19 cellular contexts compared by ENCODE assay signal in the genomic region with DNA sequence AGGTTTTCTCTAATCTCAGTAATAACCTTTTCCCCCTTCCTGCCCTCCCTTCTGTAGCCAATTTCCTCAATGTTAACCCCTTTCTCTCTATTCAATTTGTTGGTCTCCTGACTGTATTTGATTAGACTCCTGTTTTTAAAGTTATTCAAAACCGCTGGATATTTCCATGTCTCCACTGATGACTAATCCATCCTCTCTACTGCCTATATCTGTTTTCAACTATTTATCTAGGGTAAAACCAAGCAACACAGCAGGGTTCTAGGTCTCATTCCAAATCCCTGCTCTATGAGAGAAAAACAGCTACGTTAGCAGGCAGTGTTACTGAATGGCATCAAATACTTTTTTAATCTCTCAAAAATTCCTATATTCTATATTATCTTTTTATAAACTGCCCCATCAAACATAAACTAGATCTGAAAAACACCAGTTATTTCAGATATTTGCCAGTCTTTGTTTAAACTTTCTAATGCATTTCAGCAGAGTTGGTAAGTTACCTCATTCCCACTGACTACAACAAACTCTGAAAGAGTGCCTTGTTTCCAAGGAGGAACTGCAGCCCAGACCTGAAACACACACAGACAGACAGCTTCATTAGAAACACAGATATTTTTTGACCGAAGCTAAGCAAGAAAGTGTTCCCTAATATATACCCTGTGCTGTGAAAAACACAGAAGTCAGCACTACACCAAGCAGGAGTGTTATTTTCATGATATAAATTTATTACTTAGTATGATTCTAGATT. TPM values are rescaled to one million over a fixed set of nuclear protein-coding genes. Genes with fewer than 3 reads are reported as not detected.
DNase-seq lines count a peak whose midpoint lies in the region; ATAC-seq and TF ChIP-seq lines count a peak whose summit lies in the region.
"Had no signal": no experiment of that assay in that cellular context is flagged by ENCODE, and none has a peak within 500 bp of the region (broad histone marks: within the 10 kb centered on the region; RNA-seq: fewer than 3 reads in every experiment).

No MANE protein-coding gene starts in this region.

- no peak for TF ChIP-seq EP300 in SK-N-SH (IDR thresholded peaks at IDR 0.05; ENCODE audit: borderline replicate concordance in 1 of 2, low read depth in 1 of 2, low read length in 1 of 2)

- WGBS in SK-N-SH (ENCODE audit: low lambda C conversion rate) = 76% methylated on average over 3 of the region's 3 CpGs
- 86% methylated on average over 3 of the region's 3 CpGs for WGBS in hepatocyte (ENCODE audit: low lambda C conversion rate, missing lambda C conversion rate)

- H3K36me3 ChIP-seq in SK-N-SH (replicated peaks in 1 of 2; ENCODE audit: control insufficient read depth in 1 of 2, insufficient read depth in 2 of 2, low read length in 1 of 2) (peaks cover 6 to 8% of the 10 kb centered on the region in 2 experiments), adipocyte (ENCODE audit: control insufficient read depth, insufficient read depth, low read length, severe bottlenecking) (peaks cover 14% of the 10 kb centered on the region), hepatocyte (replicated peaks; ENCODE audit: insufficient read depth, low read depth) (no peaks in the 10 kb centered on the region)

- H3K79me2 ChIP-seq in SK-N-SH (ENCODE audit: insufficient read depth) (no peaks in the 10 kb centered on the region), hepatocyte (no peaks in the 10 kb centered on the region)
- H3K79me2 ChIP-seq: parathyroid adenoma had no signal

- H4K20me1 ChIP-seq in SK-N-SH (ENCODE audit: insufficient read depth) (no peaks in the 10 kb centered on the region), hepatocyte (ENCODE audit: insufficient read depth, poor library complexity, severe bottlenecking) (no peaks in the 10 kb centered on the region)

- H3K27ac ChIP-seq in SK-N-SH (ENCODE audit: low read depth in 2 of 2, low read length in 1 of 2) (0 out of 4 replicates have a peak overlapping the region, but pooled peaks of 1 of the 2 experiments have one; percentile 3), caudate nucleus (ENCODE audit: low read depth, low read length) (no peak overlapping the region), hepatocyte (no peak overlapping the region)
- H3K27ac ChIP-seq: 22Rv1, C4-2B, left ventricle myocardium inferior, parathyroid adenoma, thyroid gland had no signal

- H3K9me2 ChIP-seq in SK-N-SH (no peaks in the 10 kb centered on the region), hepatocyte (replicated peaks; ENCODE audit: insufficient read depth) (no peaks in the 10 kb centered on the region)

- H3K9me3 ChIP-seq in SK-N-SH (no peaks in the 10 kb centered on the region), adipocyte (ENCODE audit: control insufficient read depth, low read length) (no peaks in the 10 kb centered on the region), hepatocyte (ENCODE audit: low read depth) (no peaks in the 10 kb centered on the region)
- H3K9me3 ChIP-seq: left ventricle myocardium inferior, thyroid gland had no signal

- no peak overlapping the region for H3K9ac ChIP-seq in SK-N-SH
- H3K9ac ChIP-seq in adipocyte (ENCODE audit: low read length) = no peak overlapping the region
- H3K9ac ChIP-seq: parathyroid adenoma had no signal

- no peak for TF ChIP-seq CTCF in SK-N-SH (IDR thresholded peaks at IDR 0.05)
- TF ChIP-seq CTCF in fibroblast of pulmonary artery (IDR thresholded peaks at IDR 0.05; ENCODE audit: low read length, missing control alignments) = no peak
- no peak for TF ChIP-seq CTCF in GM20000 (IDR thresholded peaks at IDR 0.05; ENCODE audit: extremely low read depth, missing control alignments)
- TF ChIP-seq CTCF in hepatocyte (IDR thresholded peaks at IDR 0.05; ENCODE audit: poor library complexity) = no peak

- H3K4me3 ChIP-seq in SK-N-SH (ENCODE audit: low read depth in 2 of 2, low read length in 1 of 2) = no peak overlapping the region
- H3K4me3 ChIP-seq in adipocyte (ENCODE audit: low read length) = no peak overlapping the region
- H3K4me3 ChIP-seq in fibroblast of pulmonary artery (replicated peaks; ENCODE audit: low read depth, low read length) = no peak overlapping the region
- no peak overlapping the region for H3K4me3 ChIP-seq in hepatocyte
- H3K4me3 ChIP-seq: GM23338, left ventricle myocardium inferior, thyroid gland had no signal

- CTCF ChIA-PET in SK-N-SH (lab: Yijun Ruan, JAX) = interaction anchor here (2.1 to 3.6 kb wide), 2 partner anchors 11 to 358 kb away, joined by 8 to 15 read pairs; no protein-coding TSS in a partner anchor

- H3K4me2 ChIP-seq in SK-N-SH (no peak overlapping the region), hepatocyte (no peak overlapping the region)
- H3K4me2 ChIP-seq: GM23338 had no signal

- H3K27me3 ChIP-seq in SK-N-SH (ENCODE audit: insufficient read depth) = no peaks in the 10 kb centered on the region
- H3K27me3 ChIP-seq in adipocyte (replicated peaks; ENCODE audit: control insufficient read depth, insufficient read depth, low read length) = no peaks in the 10 kb centered on the region
- no peaks in the 10 kb centered on the region for H3K27me3 ChIP-seq in hepatocyte
- H3K27me3 ChIP-seq: thyroid gland had no signal

- POLR2A ChIA-PET in SK-N-SH (lab: Yijun Ruan, JAX) = no interaction called here

- DNase-seq in SK-N-SH = no peak
- peak; percentile 22 for DNase-seq in adipocyte (ENCODE audit: low read depth)
- peak; percentile 5 for DNase-seq in fibroblast of pulmonary artery (ENCODE audit: low read depth)
- DNase-seq in stromal cell of bone marrow (ENCODE audit: low read depth) = peak; percentile 51
- no peak for DNase-seq in GM20000 (ENCODE audit: low spot score)
- DNase-seq in caudate nucleus (lab: John Stamatoyannopoulos, UW) = no peak
- DNase-seq in hepatocyte (ENCODE audit: low spot score) = no peak
- DNase-seq: activated CD4-positive, alpha-beta T cell treated with anti-CD3 and anti-CD28 coated beads, Interleukin-2, amount 50 U/mL, for 48 hours; activated T-cell treated with anti-CD3 and anti-CD28 coated beads, Interleukin-2, amount 50 U/mL, for 1 hour; foreskin melanocyte; left ventricle myocardium inferior; NCI-H1436 treated with DMSO at 0.1 percent for 48 hours; small intestine; thyroid gland had no signal

- no peak for TF ChIP-seq RAD21 in SK-N-SH (IDR thresholded peaks at IDR 0.05; ENCODE audit: low read length)

- H2AFZ ChIP-seq in SK-N-SH (ENCODE audit: low read depth) (no peak overlapping the region), hepatocyte (no peak overlapping the region)
- H2AFZ ChIP-seq: GM23338, parathyroid adenoma had no signal

- ATAC-seq in SK-N-SH treated with all-trans-retinoic acid at 6 μM for 48 hours = peak; percentile 51; the same call in 2 of the 3 replicates
- ATAC-seq: GM23338 had no signal

- H3F3A ChIP-seq in SK-N-SH (replicated peaks; ENCODE audit: insufficient read depth) = no peaks in the 10 kb centered on the region

- no peaks in the 10 kb centered on the region; a peak in 1 of 4 replicates for H3K4me1 ChIP-seq in SK-N-SH (ENCODE audit: control insufficient read depth in 1 of 2, insufficient read depth in 2 of 2, low read depth in 1 of 2, low read length in 1 of 2)
- H3K4me1 ChIP-seq in adipocyte (ENCODE audit: control insufficient read depth, insufficient read depth, low read length) = no peaks in the 10 kb centered on the region
- peaks cover 4% of the 10 kb centered on the region for H3K4me1 ChIP-seq in hepatocyte (ENCODE audit: insufficient read depth)
- H3K4me1 ChIP-seq: left ventricle myocardium inferior, parathyroid adenoma had no signal

TF ChIP-seq in SK-N-SH treated with all-trans-retinoic acid at 6 μM for 48 hours, 23 proteins besides CTCF, POLR2A, EP300 and RAD21:
- no peak for TF ChIP-seq SNAI2 (CRISPR knock-in tag; IDR thresholded peaks at IDR 0.05)
- TF ChIP-seq, protein P1, sequence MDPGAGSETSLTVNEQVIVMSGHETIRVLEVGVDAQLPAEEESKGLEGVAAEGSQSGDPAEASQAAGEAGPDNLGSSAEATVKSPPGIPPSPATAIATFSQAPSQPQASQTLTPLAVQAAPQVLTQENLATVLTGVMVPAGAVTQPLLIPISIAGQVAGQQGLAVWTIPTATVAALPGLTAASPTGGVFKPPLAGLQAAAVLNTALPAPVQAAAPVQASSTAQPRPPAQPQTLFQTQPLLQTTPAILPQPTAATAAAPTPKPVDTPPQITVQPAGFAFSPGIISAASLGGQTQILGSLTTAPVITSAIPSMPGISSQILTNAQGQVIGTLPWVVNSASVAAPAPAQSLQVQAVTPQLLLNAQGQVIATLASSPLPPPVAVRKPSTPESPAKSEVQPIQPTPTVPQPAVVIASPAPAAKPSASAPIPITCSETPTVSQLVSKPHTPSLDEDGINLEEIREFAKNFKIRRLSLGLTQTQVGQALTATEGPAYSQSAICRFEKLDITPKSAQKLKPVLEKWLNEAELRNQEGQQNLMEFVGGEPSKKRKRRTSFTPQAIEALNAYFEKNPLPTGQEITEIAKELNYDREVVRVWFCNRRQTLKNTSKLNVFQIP (CRISPR knock-in tag; IDR thresholded peaks at IDR 0.05; ENCODE audit: borderline replicate concordance, low read depth) = no peak

TF ChIP-seq in SK-N-SH, 30 proteins besides CTCF, POLR2A, EP300 and RAD21 (continues in another document):
- TF ChIP-seq, protein P2, sequence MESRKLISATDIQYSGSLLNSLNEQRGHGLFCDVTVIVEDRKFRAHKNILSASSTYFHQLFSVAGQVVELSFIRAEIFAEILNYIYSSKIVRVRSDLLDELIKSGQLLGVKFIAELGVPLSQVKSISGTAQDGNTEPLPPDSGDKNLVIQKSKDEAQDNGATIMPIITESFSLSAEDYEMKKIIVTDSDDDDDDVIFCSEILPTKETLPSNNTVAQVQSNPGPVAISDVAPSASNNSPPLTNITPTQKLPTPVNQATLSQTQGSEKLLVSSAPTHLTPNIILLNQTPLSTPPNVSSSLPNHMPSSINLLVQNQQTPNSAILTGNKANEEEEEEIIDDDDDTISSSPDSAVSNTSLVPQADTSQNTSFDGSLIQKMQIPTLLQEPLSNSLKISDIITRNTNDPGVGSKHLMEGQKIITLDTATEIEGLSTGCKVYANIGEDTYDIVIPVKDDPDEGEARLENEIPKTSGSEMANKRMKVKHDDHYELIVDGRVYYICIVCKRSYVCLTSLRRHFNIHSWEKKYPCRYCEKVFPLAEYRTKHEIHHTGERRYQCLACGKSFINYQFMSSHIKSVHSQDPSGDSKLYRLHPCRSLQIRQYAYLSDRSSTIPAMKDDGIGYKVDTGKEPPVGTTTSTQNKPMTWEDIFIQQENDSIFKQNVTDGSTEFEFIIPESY (IDR thresholded peaks at IDR 0.05; ENCODE audit: borderline replicate concordance, low read depth) = no peak

RNA-seq across cellular contexts. Expression of a gene that starts 8.2 kb away (rescaled TPM):
- polyA plus RNA-seq in SK-N-SH (2012; rRNA removed) (4.3 and 4.9 TPM in 2 replicates), hepatocyte (6.0 and 6.2 TPM in 2 replicates)
- polyA plus RNA-seq in SK-N-SH (2012; cell fraction: cytosol; rRNA removed) = 5.8 and 6.2 TPM in 2 replicates
- polyA plus RNA-seq in SK-N-SH (2012; cell fraction: nucleus; rRNA removed) = 2.0 and 3.8 TPM in 2 replicates
- 4.9 and 8.5 TPM in 2 replicates for total RNA-seq in hepatocyte

RNA-seq across cellular contexts. Expression of a gene that starts 8.3 kb away (rescaled TPM):
- polyA plus RNA-seq in SK-N-SH (2012; rRNA removed) (5.7 and 7.6 TPM in 2 replicates), hepatocyte (9.9 and 11.4 TPM in 2 replicates)
- 6.6 and 6.8 TPM in 2 replicates for polyA plus RNA-seq in SK-N-SH (2012; cell fraction: cytosol; rRNA removed)
- 4.3 and 8.2 TPM in 2 replicates for polyA plus RNA-seq in SK-N-SH (2012; cell fraction: nucleus; rRNA removed)
- total RNA-seq in hepatocyte = 13.6 and 16.1 TPM in 2 replicates

Comparison
In these comparisons a context has a peak if more than half of its experiments do, and no peak if none do; other contexts are left out.
1. DNase-seq: peak in adipocyte (single experiment), fibroblast of pulmonary artery (single experiment) and stromal cell of bone marrow (single experiment); none in SK-N-SH (single experiment), GM20000 (single experiment), caudate nucleus (0 of 61) and hepatocyte (single experiment).